Comparison of ENCODE assay signal across 9 cellular contexts in the genomic region with DNA sequence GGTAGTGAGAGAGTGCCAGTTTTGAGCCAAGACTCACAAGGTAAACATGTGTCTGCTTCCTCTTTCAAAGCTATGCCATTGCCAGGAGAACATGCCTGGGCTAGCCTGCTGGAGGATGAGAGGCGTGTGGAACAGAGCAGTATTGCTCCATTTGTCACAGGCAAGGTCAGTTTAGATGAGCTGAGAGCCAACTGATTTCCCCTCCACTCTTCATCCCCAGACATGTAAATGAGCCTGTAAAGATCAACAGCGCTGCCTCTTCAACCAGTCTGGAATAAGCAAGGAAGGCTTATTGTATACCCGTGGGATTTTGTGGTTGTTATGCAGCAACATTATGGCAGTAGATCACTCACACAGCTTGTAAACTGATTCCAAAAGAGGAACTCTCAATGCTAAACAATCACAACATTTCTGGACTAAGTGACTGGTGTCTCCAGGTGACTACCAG. TPM values are rescaled to one million over a fixed set of nuclear protein-coding genes. Genes with fewer than 3 reads are reported as not detected.
DNase-seq lines count a peak whose midpoint lies in the region; TF ChIP-seq lines count a peak whose summit lies in the region.
"Had no signal": no experiment of that assay in that cellular context is flagged by ENCODE, and none has a peak within 500 bp of the region (broad histone marks: within the 10 kb centered on the region; RNA-seq: fewer than 3 reads in every experiment).

No MANE protein-coding gene starts in this region.

- no peaks in the 10 kb centered on the region for H3K27me3 Mint-ChIP-seq in HFFc6 (ENCODE audit: insufficient read depth)

- no peak for TF ChIP-seq CTCF in HFFc6 (IDR thresholded peaks at IDR 0.05)
- no peak for TF ChIP-seq CTCF in fibroblast of pulmonary artery (IDR thresholded peaks at IDR 0.05; ENCODE audit: low read length, missing control alignments)
- no peak for TF ChIP-seq CTCF in tibial artery (IDR thresholded peaks at IDR 0.05)

- peak overlapping the region; percentile 89 for H3K27ac Mint-ChIP-seq in HFFc6
- H3K27ac Mint-ChIP-seq: activated naive CD8-positive, alpha-beta T cell treated with anti-CD3 and anti-CD28 coated beads, Interleukin-2, amount 10 ng/mL, durations not matched to agents 7 days and 5 days had no signal

- H3K4me3 ChIP-seq in fibroblast of pulmonary artery (replicated peaks; ENCODE audit: low read depth, low read length) (no peak overlapping the region), tibial artery (no peak overlapping the region)

- H3K36me3 Mint-ChIP-seq in HFFc6 (ENCODE audit: low read depth), result peaks cover 4% of the 10 kb centered on the region; the same call in 1 of the 2 replicates
- H3K36me3 Mint-ChIP-seq: activated naive CD8-positive, alpha-beta T cell treated with anti-CD3 and anti-CD28 coated beads, Interleukin-2, amount 10 ng/mL, durations not matched to agents 7 days and 5 days had no signal

- DNase-seq in DMS53 treated with DMSO at 0.1 percent for 48 hours (lab: John Stamatoyannopoulos, UW; ENCODE audit: unreplicated experiment) (peak; percentile 34), HFFc6 (peak; percentile 63), NCI-H446 (lab: John Stamatoyannopoulos, UW) (peak; percentile 85 to 92), fibroblast of pulmonary artery (ENCODE audit: low read depth) (peak; percentile 57), kidney glomerular epithelial cell (lab: John Stamatoyannopoulos, UW) (no peak), C1 segment of cervical spinal cord (lab: John Stamatoyannopoulos, UW) (no peak), tibial artery (no peak), substantia nigra (lab: John Stamatoyannopoulos, UW) (no peak)
- DNase-seq: activated naive CD8-positive, alpha-beta T cell treated with anti-CD3 and anti-CD28 coated beads, Interleukin-2, amount 10 ng/mL, durations not matched to agents 7 days and 5 days had no signal

- H3K9me3 ChIP-seq in tibial artery, result no peaks in the 10 kb centered on the region

- no peaks in the 10 kb centered on the region for H3K4me1 ChIP-seq in tibial artery

- no peaks in the 10 kb centered on the region for H3K9me3 Mint-ChIP-seq in HFFc6
- H3K9me3 Mint-ChIP-seq: activated naive CD8-positive, alpha-beta T cell treated with anti-CD3 and anti-CD28 coated beads, Interleukin-2, amount 10 ng/mL, durations not matched to agents 7 days and 5 days had no signal

- intact Hi-C loops in tibial artery (cut with DNase I; ENCODE audit: low total_unique reads), result no loop called here

- peaks cover 0 to 10% of the 10 kb centered on the region in 2 donors for H3K27me3 ChIP-seq in tibial artery

- no peaks in the 10 kb centered on the region for H3K36me3 ChIP-seq in tibial artery

- H3K27ac ChIP-seq in tibial artery, result no peak overlapping the region
- no peak overlapping the region for H3K27ac ChIP-seq in substantia nigra (ENCODE audit: low read depth, low read length, poor library complexity, severe bottlenecking)

- H3K4me3 Mint-ChIP-seq in HFFc6, result no peak overlapping the region
- H3K4me3 Mint-ChIP-seq: activated naive CD8-positive, alpha-beta T cell treated with anti-CD3 and anti-CD28 coated beads, Interleukin-2, amount 10 ng/mL, durations not matched to agents 7 days and 5 days had no signal

- H3K4me1 Mint-ChIP-seq in HFFc6 (ENCODE audit: low read depth), result peaks cover 42% of the 10 kb centered on the region
- H3K4me1 Mint-ChIP-seq: activated naive CD8-positive, alpha-beta T cell treated with anti-CD3 and anti-CD28 coated beads, Interleukin-2, amount 10 ng/mL, durations not matched to agents 7 days and 5 days had no signal

RNA-seq across cellular contexts. Expression of a gene that starts 8.2 kb away (rescaled TPM):
- total RNA-seq in HFFc6 (2021; fragmentation: NEBNext Ultra II Directional; extraction: Animal tissue kit (Norgen Biotek cat#: 25700)), result 1 to 10 TPM in 5 of 6 experiments, under 1 TPM in 1; 0.85 to 8.3 (median 7.1) TPM
- total RNA-seq: activated naive CD8-positive, alpha-beta T cell treated with anti-CD3 and anti-CD28 coated beads, Interleukin-2, amount 10 ng/mL, durations not matched to agents 7 days and 5 days had no signal

Comparison
In these comparisons a context has a peak if more than half of its experiments do, and no peak if none do; other contexts are left out.
1. DNase-seq: peak in DMS53 treated with DMSO at 0.1 percent for 48 hours (single experiment), HFFc6 (single experiment), NCI-H446 (2 of 2) and fibroblast of pulmonary artery (single experiment); none in kidney glomerular epithelial cell (single experiment), C1 segment of cervical spinal cord (0 of 14), tibial artery (0 of 2) and substantia nigra (0 of 49).